8 cellular contexts compared by ENCODE assay signal in genomic region chr20:23161968-23162696, GRCh38.
DNase-seq lines count a peak whose midpoint lies in the region; ATAC-seq and TF ChIP-seq lines count a peak whose summit lies in the region.

No MANE protein-coding gene starts in this region.

- H3K4me3 ChIP-seq in BLaER1 treated with 17β-estradiol and CSF1 and Interleukin-3, amounts not matched to agents 10 nM and 100 nM, result no peak overlapping the region
- no peak overlapping the region for H3K4me3 ChIP-seq in lower leg skin (ENCODE audit: low read depth, poor library complexity, severe bottlenecking)

- H3K27ac Mint-ChIP-seq in MCF 10A (ENCODE audit: low read depth, unreplicated experiment), result peak overlapping the region; percentile 92

- no peaks in the 10 kb centered on the region for H4K20me1 ChIP-seq in BLaER1 treated with 17β-estradiol and CSF1 and Interleukin-3, amounts not matched to agents 10 nM and 100 nM

- CTCF ChIA-PET in MCF 10A (lab: Yijun Ruan, JAX), result interaction anchor here (0.6 to 7.2 kb wide), 12 partner anchors 13 to 704 kb away, joined by 3 to 66 read pairs (median 3); partner anchors contain the start of gene NXT1

- intact Hi-C loops in MCF 10A (cut with micrococcal nuclease) (loop anchor here (2.0 kb wide), 1 partner anchor 111 kb away; no protein-coding TSS in a partner anchor), lower leg skin (cut with DNase I; ENCODE audit: low total_unique reads) (no loop called here)

- no peaks in the 10 kb centered on the region for H3K36me3 ChIP-seq in BLaER1 treated with 17β-estradiol and CSF1 and Interleukin-3, amounts not matched to agents 10 nM and 100 nM

- DNase-seq in NCI-H1417 treated with DMSO at 0.1 percent for 48 hours (lab: John Stamatoyannopoulos, UW) (peak; percentile 88), MCF 10A (ENCODE audit: unreplicated experiment) (peak; percentile 100), lower leg skin (ENCODE audit: low spot score in 2 of 2) (peak; percentile 88 to 96)

- no peak overlapping the region for H3K4me3 Mint-ChIP-seq in MCF 10A (ENCODE audit: unreplicated experiment)

- H3K9me3 Mint-ChIP-seq in MCF 10A (ENCODE audit: unreplicated experiment), result no peaks in the 10 kb centered on the region

- no TSS peak for BruUV-seq in MCF 10A (replicated peaks; lab: Mats Ljungman, UMichigan)

- no peaks in the 10 kb centered on the region for H3K27me3 Mint-ChIP-seq in MCF 10A (ENCODE audit: insufficient read depth, unreplicated experiment)

- ATAC-seq in HG02642 (IDR thresholded peaks at IDR 0.05; ENCODE audit: poor library complexity, unreplicated experiment) (no peak), GM21723 (IDR thresholded peaks at IDR 0.05; ENCODE audit: unreplicated experiment) (no peak), HG03135 (IDR thresholded peaks at IDR 0.05; ENCODE audit: unreplicated experiment) (no peak), GM18870 (IDR thresholded peaks at IDR 0.05; ENCODE audit: unreplicated experiment) (no peak)

- 60 to 71% methylated on average over 11 to 12 of the region's 12 CpGs for WGBS in lower leg skin, 2 donors

- H3K9me3 ChIP-seq in BLaER1 treated with 17β-estradiol and CSF1 and Interleukin-3, amounts not matched to agents 10 nM and 100 nM (replicated peaks in 1 of 11), result no peaks in the 10 kb centered on the region

- H3K36me3 Mint-ChIP-seq in MCF 10A (ENCODE audit: insufficient read depth, unreplicated experiment), result no peaks in the 10 kb centered on the region

- H3K27ac ChIP-seq in BLaER1 treated with 17β-estradiol and CSF1 and Interleukin-3, amounts not matched to agents 10 nM and 100 nM, result peak overlapping the region in 8 of 11 experiments; percentile 38 to 79 (median 74); a peak in 13 of 22 replicates

- peak overlapping the region; percentile 33 to 91 (median 84) for H3K4me2 ChIP-seq in BLaER1 treated with 17β-estradiol and CSF1 and Interleukin-3, amounts not matched to agents 10 nM and 100 nM

- peaks cover 64% of the 10 kb centered on the region for H3K4me1 Mint-ChIP-seq in MCF 10A (ENCODE audit: insufficient read depth, unreplicated experiment)

- peak overlapping the region in 2 of 11 experiments; percentile 61; a peak in 3 of 22 replicates for H3K9ac ChIP-seq in BLaER1 treated with 17β-estradiol and CSF1 and Interleukin-3, amounts not matched to agents 10 nM and 100 nM

- TF ChIP-seq CTCF in MCF 10A (IDR thresholded peaks at IDR 0.05; ENCODE audit: unreplicated experiment) (no peak), lower leg skin (IDR thresholded peaks at IDR 0.05) (no peak)

- TF ChIP-seq POLR2A in lower leg skin (IDR thresholded peaks at IDR 0.05), result no peak

- no peaks in the 10 kb centered on the region for H3K27me3 ChIP-seq in BLaER1 treated with 17β-estradiol and CSF1 and Interleukin-3, amounts not matched to agents 10 nM and 100 nM

- POLR2A ChIA-PET in MCF 10A (lab: Yijun Ruan, JAX), result interaction anchor here (0.6 to 17.4 kb wide), 15 partner anchors 10 to 399 kb away, joined by 3 to 555 read pairs (median 7); partner anchors contain the start of gene NAPB

- H3K4me1 ChIP-seq in BLaER1 treated with 17β-estradiol and CSF1 and Interleukin-3, amounts not matched to agents 10 nM and 100 nM, result peaks cover 30 to 95% (median 73%) of the 10 kb centered on the region in 10 experiments
